ENCODE assay signal across 19 cellular contexts in the genomic region with DNA sequence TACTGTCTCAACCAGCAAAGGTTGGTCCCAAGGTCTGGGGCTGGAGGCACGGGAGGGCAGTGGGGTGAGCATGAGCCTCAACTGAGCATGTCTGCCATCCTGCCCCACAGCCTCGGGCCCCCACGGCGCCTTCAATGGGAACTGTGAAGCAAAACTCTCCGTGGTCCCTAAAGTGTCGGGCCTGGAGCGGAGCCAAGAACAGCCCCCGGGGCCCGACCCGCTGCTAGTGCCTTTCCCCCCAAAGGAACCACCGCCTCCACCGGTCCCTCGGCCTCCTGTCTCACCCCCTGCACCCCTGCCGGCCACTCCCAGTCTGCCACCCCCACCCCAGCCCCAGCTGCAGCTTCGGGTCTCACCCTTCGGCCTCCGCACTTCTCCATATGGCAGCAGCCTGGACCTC. TPM values are rescaled to one million over a fixed set of nuclear protein-coding genes. Genes with fewer than 3 reads are reported as not detected.
DNase-seq lines count a peak whose midpoint lies in the region; ATAC-seq, FAIRE-seq and TF ChIP-seq lines count a peak whose summit lies in the region.
"Had no signal": no experiment of that assay in that cellular context is flagged by ENCODE, and none has a peak within 500 bp of the region (broad histone marks: within the 10 kb centered on the region; RNA-seq: fewer than 3 reads in every experiment).

No MANE protein-coding gene starts in this region.

- H3K27ac ChIP-seq in CD4-positive, CD25-positive, alpha-beta regulatory T cell (ENCODE audit: insufficient read depth, low read length, poor library complexity, severe bottlenecking), result peak overlapping the region; percentile 100
- H3K27ac ChIP-seq: C4-2B had no signal

- H3K27me3 ChIP-seq in CD4-positive, CD25-positive, alpha-beta regulatory T cell (ENCODE audit: control insufficient read depth, insufficient read depth, low read length), result no peaks in the 10 kb centered on the region
- H3K27me3 ChIP-seq: tibial nerve had no signal

- peaks cover 12 to 45% (median 30%) of the 10 kb centered on the region in 4 donors for H3K4me1 Mint-ChIP-seq in CD4-positive, CD25-positive, alpha-beta regulatory T cell
- H3K4me1 Mint-ChIP-seq in Calu3 (ENCODE audit: low read depth, unreplicated experiment) (peaks cover 21% of the 10 kb centered on the region), natural killer cell (peaks cover 41 to 56% of the 10 kb centered on the region in 2 donors)
- H3K4me1 Mint-ChIP-seq in activated naive CD8-positive, alpha-beta T cell treated with anti-CD3 and anti-CD28 coated beads, Interleukin-2, amount 50 U/mL, for 24 hours, result peaks cover 40% of the 10 kb centered on the region

- intact Hi-C loops in Calu3 (cut with micrococcal nuclease; ENCODE audit: unreplicated experiment), result no loop called here
- intact Hi-C loops in natural killer cell (cut with micrococcal nuclease), result no loop called here

- peaks cover 30% of the 10 kb centered on the region for H3K36me3 Mint-ChIP-seq in CD4-positive, CD25-positive, alpha-beta regulatory T cell
- peaks cover 81% of the 10 kb centered on the region for H3K36me3 Mint-ChIP-seq in Calu3 (ENCODE audit: insufficient read depth, unreplicated experiment)
- peaks cover 50% of the 10 kb centered on the region for H3K36me3 Mint-ChIP-seq in activated naive CD8-positive, alpha-beta T cell treated with anti-CD3 and anti-CD28 coated beads, Interleukin-2, amount 50 U/mL, for 24 hours (ENCODE audit: low read depth)
- H3K36me3 Mint-ChIP-seq in natural killer cell, result peaks cover 10% of the 10 kb centered on the region

- FAIRE-seq in urothelium cell line (lab: Jason Lieb, UNC), result no peak

- H3K4me1 ChIP-seq in CD4-positive, CD25-positive, alpha-beta regulatory T cell (ENCODE audit: control insufficient read depth, insufficient read depth, low read length, poor library complexity, severe bottlenecking), result peaks cover 49% of the 10 kb centered on the region

- peak overlapping the region in 3 of 4 donors; percentile 88 to 93 (median 89) for H3K4me3 Mint-ChIP-seq in CD4-positive, CD25-positive, alpha-beta regulatory T cell
- H3K4me3 Mint-ChIP-seq in Calu3 (ENCODE audit: low read depth, unreplicated experiment) (peak overlapping the region; percentile 27), natural killer cell (peak overlapping the region; percentile 88)
- H3K4me3 Mint-ChIP-seq in activated naive CD8-positive, alpha-beta T cell treated with anti-CD3 and anti-CD28 coated beads, Interleukin-2, amount 50 U/mL, for 24 hours, result peak overlapping the region; percentile 88

- no TSS peak for BruUV-seq in Calu3 (replicated peaks; lab: Mats Ljungman, UMichigan)

- no peak overlapping the region for H3K4me3 ChIP-seq in CD4-positive, CD25-positive, alpha-beta regulatory T cell (ENCODE audit: low read depth, low read length)
- H3K4me3 ChIP-seq: tibial nerve had no signal

- in situ Hi-C loops in GM13976 (cut with MboI; ENCODE audit: low sequenced_read_pairs, unreplicated experiment), result no loop called here

- CTCF ChIA-PET in Calu3 (lab: Charles Lee), result interaction anchor here (0.7 to 1.3 kb wide), 2 partner anchors 32 to 51 kb away, joined by 4 read pairs; no protein-coding TSS in a partner anchor

- no peak for DNase-seq in CD4-positive, CD25-positive, alpha-beta regulatory T cell
- DNase-seq in Calu3 (no peak), natural killer cell (no peak), urothelium cell line (ENCODE audit: low spot score) (no peak), GM13976 (ENCODE audit: low spot score) (no peak), putamen (ENCODE audit: low spot score) (no peak), NCI-H82 (lab: John Stamatoyannopoulos, UW) (no peak)
- no peak for DNase-seq in activated naive CD8-positive, alpha-beta T cell treated with anti-CD3 and anti-CD28 coated beads, Interleukin-2, amount 50 U/mL, for 24 hours
- DNase-seq: caudate nucleus; IMR-90; islet precursor cell; MV-4-11; NCI-H774; occipital lobe; stimulated activated CD4-positive, alpha-beta T cell treated with anti-CD3 and anti-CD28 coated beads, Interleukin-4, amount 100 ng/mL, for 24 hours; stimulated activated CD8-positive, alpha-beta memory T cell treated with anti-CD3 and anti-CD28 coated beads, Interleukin-4, amount 100 ng/mL, for 48 hours had no signal

- peak overlapping the region in 1 of 3 donors; percentile 97 for H3K27ac Mint-ChIP-seq in CD4-positive, CD25-positive, alpha-beta regulatory T cell
- H3K27ac Mint-ChIP-seq in Calu3 (ENCODE audit: unreplicated experiment) (no peak overlapping the region), natural killer cell (peak overlapping the region; percentile 85 to 94)
- peak overlapping the region; percentile 91 for H3K27ac Mint-ChIP-seq in activated naive CD8-positive, alpha-beta T cell treated with anti-CD3 and anti-CD28 coated beads, Interleukin-2, amount 50 U/mL, for 24 hours

- H3K36me3 ChIP-seq in CD4-positive, CD25-positive, alpha-beta regulatory T cell (ENCODE audit: control insufficient read depth, insufficient read depth, low read length), result peaks cover 60% of the 10 kb centered on the region

- TF ChIP-seq CTCF in Calu3 (IDR thresholded peaks at IDR 0.05; ENCODE audit: unreplicated experiment) (no peak), natural killer cell (IDR thresholded peaks at IDR 0.05) (no peak), GM13976 (IDR thresholded peaks at IDR 0.05; ENCODE audit: borderline replicate concordance, control extremely low read depth, extremely low read depth, insufficient read depth, missing control alignments) (no peak)

- H3K9me3 ChIP-seq in CD4-positive, CD25-positive, alpha-beta regulatory T cell (ENCODE audit: control insufficient read depth in 2 of 2, low read length in 2 of 2), result no peaks in the 10 kb centered on the region
- H3K9me3 ChIP-seq: tibial nerve had no signal

- H3K27me3 Mint-ChIP-seq in CD4-positive, CD25-positive, alpha-beta regulatory T cell, result no peaks in the 10 kb centered on the region
- H3K27me3 Mint-ChIP-seq in Calu3 (ENCODE audit: unreplicated experiment), result no peaks in the 10 kb centered on the region
- no peaks in the 10 kb centered on the region for H3K27me3 Mint-ChIP-seq in activated naive CD8-positive, alpha-beta T cell treated with anti-CD3 and anti-CD28 coated beads, Interleukin-2, amount 50 U/mL, for 24 hours
- H3K27me3 Mint-ChIP-seq in natural killer cell (ENCODE audit: low read depth in 2 of 2), result no peaks in the 10 kb centered on the region

- H3K9me3 Mint-ChIP-seq in CD4-positive, CD25-positive, alpha-beta regulatory T cell, result no peaks in the 10 kb centered on the region
- H3K9me3 Mint-ChIP-seq in Calu3 (ENCODE audit: low read depth, unreplicated experiment) (no peaks in the 10 kb centered on the region), natural killer cell (no peaks in the 10 kb centered on the region)
- no peaks in the 10 kb centered on the region for H3K9me3 Mint-ChIP-seq in activated naive CD8-positive, alpha-beta T cell treated with anti-CD3 and anti-CD28 coated beads, Interleukin-2, amount 50 U/mL, for 24 hours

- ATAC-seq in CD4-positive, CD25-positive, alpha-beta regulatory T cell (ENCODE audit: low read depth in 2 of 2), result no peak
- no peak for ATAC-seq in activated naive CD8-positive, alpha-beta T cell treated with anti-CD3 and anti-CD28 coated beads, Interleukin-2, amount 50 U/mL, for 24 hours
- no peak for ATAC-seq in natural killer cell
- ATAC-seq: SK-N-SH treated with all-trans-retinoic acid at 6 μM for 48 hours had no signal

RNA-seq across cellular contexts. Expression of a gene that starts 4.2 kb away (rescaled TPM):
- 179 TPM for total RNA-seq in CD4-positive, CD25-positive, alpha-beta regulatory T cell
- polyA plus RNA-seq in CD4-positive, CD25-positive, alpha-beta regulatory T cell, result 1 to 10 TPM; 2.3 to 4.2 (median 3.3) TPM
- total RNA-seq in Calu3 (2022) (113 and 114 TPM in 2 replicates), natural killer cell (100 to 1,000 TPM; 158 to 182 (median 172) TPM)

RNA-seq across cellular contexts. Expression of a gene that starts 11.7 kb away (rescaled TPM):
- total RNA-seq in CD4-positive, CD25-positive, alpha-beta regulatory T cell, result 104 TPM
- 10 to 100 TPM; 12.7 to 15.5 (median 13.8) TPM for polyA plus RNA-seq in CD4-positive, CD25-positive, alpha-beta regulatory T cell
- total RNA-seq in Calu3 (2022) (47.4 and 59.4 TPM in 2 replicates), natural killer cell (100 to 1,000 TPM in 2 of 3 donors, 10 to 100 TPM in 1; 81.0 to 110 (median 101) TPM)

RNA-seq across cellular contexts. Expression of a gene that starts 36.5 kb away (rescaled TPM):
- 83.0 TPM for total RNA-seq in CD4-positive, CD25-positive, alpha-beta regulatory T cell
- 10 to 100 TPM in 1 of 4 donors, 1 to 10 TPM in 3; 4.9 to 12.4 (median 7.5) TPM for polyA plus RNA-seq in CD4-positive, CD25-positive, alpha-beta regulatory T cell
- total RNA-seq in Calu3 (2022) (84.6 and 90.8 TPM in 2 replicates), natural killer cell (10 to 100 TPM; 78.8 to 99.0 (median 89.3) TPM)

RNA-seq across cellular contexts. Expression of a gene that starts 52.3 kb away (rescaled TPM):
- 14.0 TPM for total RNA-seq in CD4-positive, CD25-positive, alpha-beta regulatory T cell
- 10 to 100 TPM in 2 of 4 donors, 1 to 10 TPM in 2; 8.1 to 16.0 (median 12.2) TPM for polyA plus RNA-seq in CD4-positive, CD25-positive, alpha-beta regulatory T cell
- 10.4 and 14.1 TPM in 2 replicates for total RNA-seq in Calu3 (2022)
- total RNA-seq in natural killer cell, result 1 to 10 TPM; 8.8 to 9.3 (median 9.1) TPM

Comparison
In these comparisons a context has a peak if more than half of its experiments do, and no peak if none do; other contexts are left out.
1. H3K4me3 Mint-ChIP-seq: peak in every context shown above with its lines; median percentile 89 in CD4-positive, CD25-positive, alpha-beta regulatory T cell; 88 in activated naive CD8-positive, alpha-beta T cell treated with anti-CD3 and anti-CD28 coated beads, Interleukin-2, amount 50 U/mL, for 24 hours; 88 in natural killer cell; 27 in Calu3.